7 cellular contexts compared by ENCODE assay signal in the genomic region with DNA sequence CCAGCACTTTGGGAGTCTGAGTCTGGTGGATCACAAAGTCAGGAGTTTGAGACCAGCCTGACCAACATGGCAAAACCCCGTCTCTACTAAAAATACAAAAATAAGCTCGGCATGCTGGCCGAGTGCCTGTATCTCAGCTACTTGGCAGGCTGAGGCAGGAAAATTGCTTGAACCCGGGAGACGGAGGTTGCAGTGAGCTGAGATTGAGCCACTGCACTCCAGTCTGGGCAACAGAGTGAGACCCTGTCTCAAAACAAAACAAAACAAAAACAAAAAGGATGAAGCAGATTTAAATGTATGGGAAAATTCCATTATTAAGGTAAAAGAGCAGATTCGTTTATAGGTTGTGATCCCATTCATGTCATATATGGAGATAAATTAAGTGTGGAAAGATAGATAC. TPM values are rescaled to one million over a fixed set of nuclear protein-coding genes. Genes with fewer than 3 reads are reported as not detected.
"Had no signal": no experiment of that assay in that cellular context is flagged by ENCODE, and none has a peak within 500 bp of the region (broad histone marks: within the 10 kb centered on the region; RNA-seq: fewer than 3 reads in every experiment).

No MANE protein-coding gene starts in this region.

RNA-seq across cellular contexts. Expression of a gene that starts 17.1 kb away (rescaled TPM):
- total RNA-seq: GM23248, H4, HFFc6, HT1080 had no signal
- polyA plus RNA-seq: IgD-negative memory B cell had no signal

RNA-seq across cellular contexts. Expression of a gene that starts 41.3 kb away (rescaled TPM):
- total RNA-seq: GM23248, H4, H7, HepG2, HFFc6, HT1080 had no signal
- polyA plus RNA-seq: GM23248, HepG2, IgD-negative memory B cell had no signal

RNA-seq across cellular contexts. Expression of a gene that starts 59.1 kb away (rescaled TPM):
- total RNA-seq: GM23248, H4, HepG2, HFFc6, HT1080 had no signal
- polyA plus RNA-seq: GM23248, HepG2 had no signal
